8 cellular contexts compared by ENCODE assay signal in the genomic region with DNA sequence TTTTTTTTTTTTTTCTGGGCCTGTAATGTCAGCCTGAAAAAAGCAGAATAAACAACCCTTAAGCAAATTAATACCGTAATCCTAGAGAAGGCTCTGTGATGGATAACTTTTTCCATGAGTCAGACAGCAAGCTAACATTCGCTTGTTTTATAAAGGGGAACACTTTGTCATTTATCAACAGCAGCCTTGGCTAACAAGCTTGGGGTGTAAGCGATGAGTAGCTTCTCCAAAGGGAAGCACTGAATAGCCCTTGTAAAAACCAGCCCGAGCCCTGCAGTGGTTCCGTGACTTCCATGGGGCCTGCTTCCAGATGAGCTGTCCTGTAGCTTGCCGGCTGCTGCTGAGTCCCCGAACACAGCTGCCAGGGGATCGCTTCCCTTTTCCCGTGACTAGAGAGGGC. TPM values are rescaled to one million over a fixed set of nuclear protein-coding genes. Genes with fewer than 3 reads are reported as not detected.
DNase-seq lines count a peak whose midpoint lies in the region; ATAC-seq and TF ChIP-seq lines count a peak whose summit lies in the region.

No MANE protein-coding gene starts in this region.

- peak overlapping the region; percentile 43 for H3K9ac ChIP-seq in rectal smooth muscle tissue (ENCODE audit: low read length)

- H3K27ac ChIP-seq in gastroesophageal sphincter (peak overlapping the region; percentile 92 to 100 (median 96)), rectal smooth muscle tissue (ENCODE audit: low read depth, low read length) (peak overlapping the region; percentile 96)

- 0 to 18% methylated on average over 2 to 3 of the region's 9 CpGs for WGBS in gastroesophageal sphincter (ENCODE audit: low coverage in 1 of 2), 2 donors

- H3K4me3 ChIP-seq in WI38 (ENCODE audit: low read depth, low read length) (peak overlapping the region; percentile 13), gastroesophageal sphincter (peak overlapping the region in 1 of 2 donors; percentile 16), rectal smooth muscle tissue (ENCODE audit: low read length) (peak overlapping the region; percentile 34)

- no peak for DNase-seq in HEK293T (ENCODE audit: extremely low spot score)
- no peak for DNase-seq in NCI-H446 (lab: John Stamatoyannopoulos, UW)
- DNase-seq in NCI-H2029 (lab: John Stamatoyannopoulos, UW) = no peak
- DNase-seq in cortex of kidney (lab: John Stamatoyannopoulos, UW) = no peak

- no peaks in the 10 kb centered on the region for H3K9me3 ChIP-seq in gastroesophageal sphincter

- peaks cover 57 to 100% (median 91%) of the 10 kb centered on the region in 3 donors for H3K4me1 ChIP-seq in gastroesophageal sphincter
- H3K4me1 ChIP-seq in rectal smooth muscle tissue (ENCODE audit: control insufficient read depth, insufficient read depth, low read length) = peaks cover 95% of the 10 kb centered on the region

- TF ChIP-seq EP300 in gastroesophageal sphincter (IDR thresholded peaks at IDR 0.05) = peak; percentile 81

- no peaks in the 10 kb centered on the region for H3K27me3 ChIP-seq in gastroesophageal sphincter
- no peaks in the 10 kb centered on the region for H3K27me3 ChIP-seq in rectal smooth muscle tissue (ENCODE audit: control insufficient read depth, insufficient read depth, low read length)

- peak; percentile 21 to 38 for TF ChIP-seq POLR2A in gastroesophageal sphincter (IDR thresholded peaks at IDR 0.05)

- H3K36me3 ChIP-seq in gastroesophageal sphincter (peaks cover 0 to 33% of the 10 kb centered on the region in 2 donors), rectal smooth muscle tissue (ENCODE audit: control insufficient read depth, insufficient read depth, low read length) (peaks cover 20% of the 10 kb centered on the region)

- TF ChIP-seq CTCF in WI38 (IDR thresholded peaks at IDR 0.05; ENCODE audit: low read depth, low read length) = no peak
- TF ChIP-seq CTCF in gastroesophageal sphincter (IDR thresholded peaks at IDR 0.05) = no peak

- peak; percentile 62 for ATAC-seq in gastroesophageal sphincter
- no peak for ATAC-seq in GM21526 (IDR thresholded peaks at IDR 0.05; ENCODE audit: low FRiP score, unreplicated experiment)

- CTCF ChIA-PET in HEK293T (lab: Yijun Ruan, JAX) = interaction anchor here (0.8 to 2.0 kb wide), 2 partner anchors 35 to 55 kb away, joined by 4 to 11 read pairs; no protein-coding TSS in a partner anchor

- POLR2A ChIA-PET in HEK293T (lab: Yijun Ruan, JAX) = interaction anchor here (0.7 kb wide), 1 partner anchor 37 kb away, joined by 3 read pairs; no protein-coding TSS in a partner anchor

TF ChIP-seq in HEK293T, 16 proteins besides CTCF, POLR2A, EP300 and RAD21:
- TF ChIP-seq BHLHE40 (IDR thresholded peaks at IDR 0.05; ENCODE audit: borderline replicate concordance) = no peak
- 0 out of 2 replicates have a peak, but pooled peaks have one; percentile 40 for TF ChIP-seq ZNF384 (IDR thresholded peaks at IDR 0.05)

RNA-seq across cellular contexts. Expression of a gene that starts 29.6 kb away (rescaled TPM):
- total RNA-seq in gastroesophageal sphincter = 100 to 1,000 TPM; 379 to 558 (median 468) TPM
